Comparison of ENCODE assay signal across 25 cellular contexts in the genomic region with DNA sequence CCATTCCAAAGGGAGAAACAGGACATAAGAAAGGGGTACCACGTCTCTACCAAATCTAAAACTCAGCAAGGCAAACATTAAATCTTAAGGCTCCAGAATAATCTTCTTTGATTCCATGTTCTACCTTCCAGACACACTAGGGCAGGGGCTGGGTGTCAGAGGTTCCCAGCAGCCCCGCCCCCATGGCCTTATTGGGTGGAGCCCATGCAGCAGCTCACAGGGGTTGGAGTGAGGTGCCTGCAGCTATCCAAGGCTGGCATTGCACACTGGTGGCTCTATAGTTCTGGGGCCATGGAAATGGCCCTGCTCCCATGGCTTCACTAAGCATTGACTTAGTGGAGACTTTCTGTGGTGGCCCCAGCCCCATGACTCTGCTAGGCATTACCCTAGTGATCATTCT. TPM values are rescaled to one million over a fixed set of nuclear protein-coding genes. Genes with fewer than 3 reads are reported as not detected.
"Had no signal": no experiment of that assay in that cellular context is flagged by ENCODE, and none has a peak within 500 bp of the region (broad histone marks: within the 10 kb centered on the region; RNA-seq: fewer than 3 reads in every experiment).

No MANE protein-coding gene starts in this region.

- DNase-seq: islet precursor cell; left ventricle myocardium inferior; mesendoderm; midbrain; mucosa of descending colon; naive thymus-derived CD4-positive, alpha-beta T cell; ovary; retina; right cardiac atrium; stimulated activated CD4-positive, alpha-beta T cell treated with anti-CD3 and anti-CD28 coated beads, Interleukin-1b, Interleukin-23, amount 100 ng/mL, for 48 hours; stimulated activated CD4-positive, alpha-beta T cell treated with anti-CD3 and anti-CD28 coated beads, Interleukin-2, amount 100 ng/mL, for 48 hours; stimulated activated CD4-positive, alpha-beta T cell treated with anti-CD3 and anti-CD28 coated beads, Interleukin-4, amount 100 ng/mL, for 4 hours; stimulated activated CD8-positive, alpha-beta memory T cell treated with anti-CD3 and anti-CD28 coated beads, Interleukin-4, amount 100 ng/mL, for 48 hours; stimulated activated naive CD4-positive, alpha-beta T cell treated with Interleukin-2 at 50 U/mL for 16 hours; stimulated activated naive CD8-positive, alpha-beta T cell treated with anti-CD3 and anti-CD28 coated beads, Interleukin-15, amount 100 ng/mL, for 72 hours; substantia nigra; uterus had no signal

- H3K4me1 ChIP-seq: left ventricle myocardium inferior, prostate gland, tibial nerve, uterus had no signal

- H3K9me3 ChIP-seq: mucosa of descending colon, ovary, prostate gland, uterus had no signal

- ATAC-seq: mucosa of descending colon; naive thymus-derived CD4-positive, alpha-beta T cell; natural killer cell treated with Interleukin-12 subunit alpha and Interleukin-12 subunit beta and Interleukin-15 and Interleukin-18, amount 100 ng/mL, for 72 hours; right cardiac atrium; sciatic nerve; stimulated activated memory B cell treated with anti-CD40 and anti-IgM and Interleukin-4, amounts not matched to agents 10 μg/mL and 1 μg/mL and 100 μg/mL, for 72 hours; stimulated activated naive CD8-positive, alpha-beta T cell treated with anti-CD3 and anti-CD28 coated beads, Interleukin-15, amount 100 ng/mL, for 72 hours had no signal

- H3K27me3 ChIP-seq: ovary, uterus had no signal

- H3K36me3 ChIP-seq: left ventricle myocardium inferior, ovary, prostate gland, tibial nerve, uterus had no signal

- H3K27ac ChIP-seq: left ventricle myocardium inferior, ovary, prostate gland, skin epidermis, tibial nerve, uterus had no signal

- H3K4me3 ChIP-seq: left ventricle myocardium inferior, lung, mucosa of descending colon, ovary, prostate gland, skin epidermis, tibial nerve, uterus had no signal

RNA-seq across cellular contexts. Expression of gene OSR1, which starts 14.9 kb away (rescaled TPM):
- total RNA-seq: naive thymus-derived CD4-positive, alpha-beta T cell; natural killer cell treated with Interleukin-12 subunit alpha and Interleukin-12 subunit beta and Interleukin-15 and Interleukin-18, amount 100 ng/mL, for 72 hours had no signal
- polyA plus RNA-seq: naive thymus-derived CD4-positive, alpha-beta T cell; neural cell had no signal
